ENCODE assay signal across 8 cellular contexts in genomic region chr14:55807059-55807499, GRCh38.
DNase-seq lines count a peak whose midpoint lies in the region; ATAC-seq and TF ChIP-seq lines count a peak whose summit lies in the region.

No MANE protein-coding gene starts in this region.

- peak in 3 of 4 experiments; percentile 6 to 46 (median 42) for DNase-seq in activated CD4-positive, CD25-positive, alpha-beta regulatory T cell (lab: John Stamatoyannopoulos, UW)
- DNase-seq in breast epithelium (ENCODE audit: low spot score in 2 of 2): peak; percentile 62 to 68
- peak; percentile 79 to 92 (median 82) for DNase-seq in right lobe of liver
- DNase-seq in stimulated activated CD8-positive, alpha-beta memory T cell treated with anti-CD3 and anti-CD28 coated beads, Interleukin-4, amount 100 ng/mL, for 24 hours (ENCODE audit: low read depth): peak; percentile 31
- no peak for DNase-seq in neuronal stem cell (ENCODE audit: low spot score)

- peak overlapping the region; percentile 59 for H3K27ac ChIP-seq in KOPT-K1 (ENCODE audit: low read depth, low read length, poor library complexity, severe bottlenecking)
- peak overlapping the region; percentile 68 to 75 for H3K27ac ChIP-seq in breast epithelium
- H3K27ac ChIP-seq in right lobe of liver: peak overlapping the region in 1 of 3 donors; percentile 44
- H3K27ac ChIP-seq in neuronal stem cell (replicated peaks; ENCODE audit: low read length): no peak overlapping the region

- H4K8ac ChIP-seq in neuronal stem cell (ENCODE audit: low read depth, low read length): no peak overlapping the region

- H3K9me3 ChIP-seq in KOPT-K1 (ENCODE audit: insufficient read depth, low read length, poor library complexity, severe bottlenecking) (peaks cover 10% of the 10 kb centered on the region), breast epithelium (no peaks in the 10 kb centered on the region), right lobe of liver (no peaks in the 10 kb centered on the region), neuronal stem cell (replicated peaks in 1 of 2; ENCODE audit: control insufficient read depth in 2 of 2, insufficient read depth in 1 of 2, low read depth in 1 of 2, low read length in 2 of 2) (no peaks in the 10 kb centered on the region)

- 16% methylated on average over 6 of the region's 11 CpGs for WGBS in right lobe of liver (ENCODE audit: insufficient coverage, low coverage, low lambda C conversion rate, missing lambda C conversion rate)
- no CpG with 5 or more reads among the region's 11 CpGs for WGBS in neuronal stem cell (ENCODE audit: extremely low coverage in 2 of 2, insufficient read length in 2 of 2, insufficient replicate concordance in 1 of 2), 2 donors

- H4K91ac ChIP-seq in neuronal stem cell (ENCODE audit: low read depth, low read length, poor library complexity): no peak overlapping the region

- H3K18ac ChIP-seq in neuronal stem cell (ENCODE audit: low read length): no peak overlapping the region

- no peak overlapping the region for H2BK12ac ChIP-seq in neuronal stem cell (ENCODE audit: low read length)

- no peak overlapping the region for H3K4ac ChIP-seq in neuronal stem cell (ENCODE audit: low read length)

- H3K4me3 ChIP-seq in breast epithelium (no peak overlapping the region), right lobe of liver (no peak overlapping the region), neuronal stem cell (ENCODE audit: low read length in 2 of 2) (no peak overlapping the region)

- no peak for TF ChIP-seq CTCF in breast epithelium (IDR thresholded peaks at IDR 0.05)
- TF ChIP-seq CTCF in right lobe of liver (IDR thresholded peaks at IDR 0.05): no peak

- H3K23ac ChIP-seq in neuronal stem cell (ENCODE audit: low read depth, low read length, poor library complexity): no peak overlapping the region

- no peak overlapping the region for H3K14ac ChIP-seq in neuronal stem cell (ENCODE audit: low read length)

- H2BK120ac ChIP-seq in neuronal stem cell (ENCODE audit: low read depth, low read length): no peak overlapping the region

- H3K4me1 ChIP-seq in breast epithelium (peaks cover 0 to 7% of the 10 kb centered on the region in 2 donors), right lobe of liver (no peaks in the 10 kb centered on the region), neuronal stem cell (ENCODE audit: control insufficient read depth in 2 of 2, insufficient read depth in 1 of 2, low read depth in 1 of 2, low read length in 2 of 2) (peaks cover 0 to 1% of the 10 kb centered on the region in 2 donors)

- intact Hi-C loops in breast epithelium (cut with DNase I; ENCODE audit: low total_unique reads): no loop called here
- intact Hi-C loops in right lobe of liver (cut with DNase I): no loop called here

- no peak overlapping the region for H3K4me2 ChIP-seq in neuronal stem cell (ENCODE audit: insufficient read depth, low read length, poor library complexity, severe bottlenecking)

- H2BK15ac ChIP-seq in neuronal stem cell (ENCODE audit: low read length): no peak overlapping the region

- H3K79me1 ChIP-seq in neuronal stem cell (ENCODE audit: low read depth, low read length): no peaks in the 10 kb centered on the region

- no peak overlapping the region for H3K9ac ChIP-seq in neuronal stem cell (ENCODE audit: low read depth, low read length, poor library complexity)

- no peak overlapping the region for H2AK5ac ChIP-seq in neuronal stem cell (ENCODE audit: low read depth, low read length)

- H3K27me3 ChIP-seq in breast epithelium: no peaks in the 10 kb centered on the region
- no peaks in the 10 kb centered on the region for H3K27me3 ChIP-seq in right lobe of liver
- H3K27me3 ChIP-seq in neuronal stem cell (ENCODE audit: control insufficient read depth in 3 of 3, insufficient read depth in 3 of 3, low read depth in 1 of 3, low read length in 3 of 3): no peaks in the 10 kb centered on the region

- TF ChIP-seq POLR2A in breast epithelium (IDR thresholded peaks at IDR 0.05): no peak
- TF ChIP-seq POLR2A in right lobe of liver (IDR thresholded peaks at IDR 0.05): no peak

- H3K36me3 ChIP-seq in KOPT-K1 (ENCODE audit: insufficient read depth, low read length) (no peaks in the 10 kb centered on the region), breast epithelium (no peaks in the 10 kb centered on the region), right lobe of liver (no peaks in the 10 kb centered on the region), neuronal stem cell (replicated peaks in 1 of 2; ENCODE audit: control insufficient read depth in 2 of 2, insufficient read depth in 2 of 2, low read length in 2 of 2) (no peaks in the 10 kb centered on the region)

- peak; percentile 77 for ATAC-seq in GM19025 (IDR thresholded peaks at IDR 0.05; ENCODE audit: low read depth, unreplicated experiment)
- peak; percentile 92 to 96 (median 94) for ATAC-seq in right lobe of liver
- no peak for ATAC-seq in GM19467 (IDR thresholded peaks at IDR 0.05; ENCODE audit: unreplicated experiment)

- H2AFZ ChIP-seq in neuronal stem cell (ENCODE audit: low read length): no peak overlapping the region

- no peak overlapping the region for H2BK5ac ChIP-seq in neuronal stem cell (ENCODE audit: low read length)
